Comparison of ENCODE assay signal across 1 cellular context in the genomic region with DNA sequence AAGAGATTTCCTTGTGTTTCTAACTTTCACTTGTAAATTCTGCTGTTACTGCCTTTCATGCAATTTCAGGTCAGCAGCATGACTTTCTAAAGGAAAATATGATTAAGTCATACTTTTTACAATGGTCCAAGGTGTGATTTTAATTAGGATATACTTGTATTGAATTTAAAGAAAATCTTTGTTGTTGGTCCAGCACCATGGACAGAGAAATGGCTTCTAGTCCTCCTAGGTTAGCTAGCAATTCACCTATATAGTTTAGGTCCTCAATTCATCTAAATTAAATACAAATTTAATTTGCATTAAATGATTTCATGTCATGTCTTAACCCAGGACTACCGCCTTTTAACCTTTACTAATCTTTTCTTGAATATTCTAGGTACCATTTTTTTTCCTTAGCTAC.
TF ChIP-seq lines count a peak whose summit lies in the region.

No MANE protein-coding gene starts in this region.

TF ChIP-seq in HepG2, 621 proteins besides CTCF, POLR2A, EP300 and RAD21 (continued from another document):
- TF ChIP-seq, protein P1, sequence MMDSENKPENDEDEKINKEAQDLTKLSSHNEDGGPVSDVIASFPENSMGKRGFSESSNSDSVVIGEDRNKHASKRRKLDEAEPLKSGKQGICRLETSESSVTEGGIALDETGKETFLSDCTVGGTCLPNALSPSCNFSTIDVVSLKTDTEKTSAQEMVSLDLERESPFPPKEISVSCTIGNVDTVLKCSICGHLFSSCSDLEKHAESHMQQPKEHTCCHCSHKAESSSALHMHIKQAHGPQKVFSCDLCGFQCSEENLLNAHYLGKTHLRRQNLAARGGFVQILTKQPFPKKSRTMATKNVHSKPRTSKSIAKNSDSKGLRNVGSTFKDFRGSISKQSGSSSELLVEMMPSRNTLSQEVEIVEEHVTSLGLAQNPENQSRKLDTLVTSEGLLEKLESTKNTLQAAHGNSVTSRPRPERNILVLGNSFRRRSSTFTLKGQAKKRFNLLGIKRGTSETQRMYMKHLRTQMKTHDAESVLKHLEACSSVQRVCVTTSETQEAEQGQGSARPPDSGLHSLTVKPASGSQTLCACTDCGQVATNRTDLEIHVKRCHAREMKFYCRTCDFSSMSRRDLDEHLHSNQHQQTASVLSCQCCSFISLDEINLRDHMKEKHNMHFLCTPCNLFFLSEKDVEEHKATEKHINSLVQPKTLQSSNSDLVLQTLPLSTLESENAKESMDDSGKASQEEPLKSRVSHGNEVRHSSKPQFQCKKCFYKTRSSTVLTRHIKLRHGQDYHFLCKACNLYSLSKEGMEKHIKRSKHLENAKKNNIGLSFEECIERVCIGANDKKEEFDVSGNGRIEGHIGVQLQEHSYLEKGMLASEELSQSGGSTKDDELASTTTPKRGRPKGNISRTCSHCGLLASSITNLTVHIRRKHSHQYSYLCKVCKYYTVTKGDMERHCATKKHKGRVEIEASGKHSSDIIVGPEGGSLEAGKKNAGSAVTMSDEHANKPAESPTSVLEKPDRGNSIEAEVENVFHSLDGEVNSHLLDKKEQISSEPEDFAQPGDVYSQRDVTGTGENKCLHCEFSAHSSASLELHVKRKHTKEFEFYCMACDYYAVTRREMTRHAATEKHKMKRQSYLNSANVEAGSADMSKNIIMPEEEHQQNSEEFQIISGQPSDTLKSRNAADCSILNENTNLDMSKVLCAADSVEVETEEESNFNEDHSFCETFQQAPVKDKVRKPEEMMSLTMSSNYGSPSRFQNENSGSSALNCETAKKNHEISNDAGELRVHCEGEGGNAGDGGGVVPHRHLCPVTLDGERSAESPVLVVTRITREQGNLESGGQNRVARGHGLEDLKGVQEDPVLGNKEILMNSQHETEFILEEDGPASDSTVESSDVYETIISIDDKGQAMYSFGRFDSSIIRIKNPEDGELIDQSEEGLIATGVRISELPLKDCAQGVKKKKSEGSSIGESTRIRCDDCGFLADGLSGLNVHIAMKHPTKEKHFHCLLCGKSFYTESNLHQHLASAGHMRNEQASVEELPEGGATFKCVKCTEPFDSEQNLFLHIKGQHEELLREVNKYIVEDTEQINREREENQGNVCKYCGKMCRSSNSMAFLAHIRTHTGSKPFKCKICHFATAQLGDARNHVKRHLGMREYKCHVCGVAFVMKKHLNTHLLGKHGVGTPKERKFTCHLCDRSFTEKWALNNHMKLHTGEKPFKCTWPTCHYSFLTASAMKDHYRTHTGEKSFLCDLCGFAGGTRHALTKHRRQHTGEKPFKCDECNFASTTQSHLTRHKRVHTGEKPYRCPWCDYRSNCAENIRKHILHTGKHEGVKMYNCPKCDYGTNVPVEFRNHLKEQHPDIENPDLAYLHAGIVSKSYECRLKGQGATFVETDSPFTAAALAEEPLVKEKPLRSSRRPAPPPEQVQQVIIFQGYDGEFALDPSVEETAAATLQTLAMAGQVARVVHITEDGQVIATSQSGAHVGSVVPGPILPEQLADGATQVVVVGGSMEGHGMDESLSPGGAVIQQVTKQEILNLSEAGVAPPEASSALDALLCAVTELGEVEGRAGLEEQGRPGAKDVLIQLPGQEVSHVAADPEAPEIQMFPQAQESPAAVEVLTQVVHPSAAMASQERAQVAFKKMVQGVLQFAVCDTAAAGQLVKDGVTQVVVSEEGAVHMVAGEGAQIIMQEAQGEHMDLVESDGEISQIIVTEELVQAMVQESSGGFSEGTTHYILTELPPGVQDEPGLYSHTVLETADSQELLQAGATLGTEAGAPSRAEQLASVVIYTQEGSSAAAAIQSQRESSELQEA (CRISPR knock-in tag; IDR thresholded peaks at IDR 0.05; ENCODE audit: not compliant biosample characterization), result no peak
- TF ChIP-seq HES4 (CRISPR knock-in tag; IDR thresholded peaks at IDR 0.05; ENCODE audit: borderline replicate concordance) (no peak), TOPORS (CRISPR knock-in tag; IDR thresholded peaks at IDR 0.05) (no peak), TMF1 (CRISPR knock-in tag; IDR thresholded peaks at IDR 0.05; ENCODE audit: low read depth) (no peak), MAF1 (CRISPR knock-in tag; IDR thresholded peaks at IDR 0.05; ENCODE audit: borderline replicate concordance) (no peak), HMG20B (CRISPR knock-in tag; conservative IDR thresholded peaks at IDR 0.05) (no peak), ZNF674 (CRISPR knock-in tag; IDR thresholded peaks at IDR 0.05; ENCODE audit: low read depth) (no peak), DMAP1 (CRISPR knock-in tag; IDR thresholded peaks at IDR 0.05) (no peak), EHMT2 (IDR thresholded peaks at IDR 0.05; ENCODE audit: borderline replicate concordance, low read depth, low read length) (peak; percentile 47; the same call in 1 of the 2 replicates), ZNF839 (CRISPR knock-in tag; IDR thresholded peaks at IDR 0.05; ENCODE audit: borderline replicate concordance) (no peak), ZNF549 (CRISPR knock-in tag; IDR thresholded peaks at IDR 0.05) (no peak), ZNF883 (CRISPR knock-in tag; IDR thresholded peaks at IDR 0.05; ENCODE audit: not compliant biosample characterization) (no peak), CC2D1A (CRISPR knock-in tag; IDR thresholded peaks at IDR 0.05) (no peak), KDM5B (CRISPR knock-in tag; IDR thresholded peaks at IDR 0.05; ENCODE audit: borderline replicate concordance) (no peak), SNAPC2 (CRISPR knock-in tag; IDR thresholded peaks at IDR 0.05) (no peak), MIER2 (CRISPR knock-in tag; IDR thresholded peaks at IDR 0.05) (peak; percentile 87), PAWR (CRISPR knock-in tag; IDR thresholded peaks at IDR 0.05; ENCODE audit: borderline replicate concordance) (no peak)
- TF ChIP-seq, protein P2, sequence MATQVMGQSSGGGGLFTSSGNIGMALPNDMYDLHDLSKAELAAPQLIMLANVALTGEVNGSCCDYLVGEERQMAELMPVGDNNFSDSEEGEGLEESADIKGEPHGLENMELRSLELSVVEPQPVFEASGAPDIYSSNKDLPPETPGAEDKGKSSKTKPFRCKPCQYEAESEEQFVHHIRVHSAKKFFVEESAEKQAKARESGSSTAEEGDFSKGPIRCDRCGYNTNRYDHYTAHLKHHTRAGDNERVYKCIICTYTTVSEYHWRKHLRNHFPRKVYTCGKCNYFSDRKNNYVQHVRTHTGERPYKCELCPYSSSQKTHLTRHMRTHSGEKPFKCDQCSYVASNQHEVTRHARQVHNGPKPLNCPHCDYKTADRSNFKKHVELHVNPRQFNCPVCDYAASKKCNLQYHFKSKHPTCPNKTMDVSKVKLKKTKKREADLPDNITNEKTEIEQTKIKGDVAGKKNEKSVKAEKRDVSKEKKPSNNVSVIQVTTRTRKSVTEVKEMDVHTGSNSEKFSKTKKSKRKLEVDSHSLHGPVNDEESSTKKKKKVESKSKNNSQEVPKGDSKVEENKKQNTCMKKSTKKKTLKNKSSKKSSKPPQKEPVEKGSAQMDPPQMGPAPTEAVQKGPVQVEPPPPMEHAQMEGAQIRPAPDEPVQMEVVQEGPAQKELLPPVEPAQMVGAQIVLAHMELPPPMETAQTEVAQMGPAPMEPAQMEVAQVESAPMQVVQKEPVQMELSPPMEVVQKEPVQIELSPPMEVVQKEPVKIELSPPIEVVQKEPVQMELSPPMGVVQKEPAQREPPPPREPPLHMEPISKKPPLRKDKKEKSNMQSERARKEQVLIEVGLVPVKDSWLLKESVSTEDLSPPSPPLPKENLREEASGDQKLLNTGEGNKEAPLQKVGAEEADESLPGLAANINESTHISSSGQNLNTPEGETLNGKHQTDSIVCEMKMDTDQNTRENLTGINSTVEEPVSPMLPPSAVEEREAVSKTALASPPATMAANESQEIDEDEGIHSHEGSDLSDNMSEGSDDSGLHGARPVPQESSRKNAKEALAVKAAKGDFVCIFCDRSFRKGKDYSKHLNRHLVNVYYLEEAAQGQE (IDR thresholded peaks at IDR 0.05; ENCODE audit: borderline replicate concordance in 1 of 2, low read depth in 1 of 2, low read length in 2 of 2), result peak; percentile 25 to 92
- TF ChIP-seq, protein P3, sequence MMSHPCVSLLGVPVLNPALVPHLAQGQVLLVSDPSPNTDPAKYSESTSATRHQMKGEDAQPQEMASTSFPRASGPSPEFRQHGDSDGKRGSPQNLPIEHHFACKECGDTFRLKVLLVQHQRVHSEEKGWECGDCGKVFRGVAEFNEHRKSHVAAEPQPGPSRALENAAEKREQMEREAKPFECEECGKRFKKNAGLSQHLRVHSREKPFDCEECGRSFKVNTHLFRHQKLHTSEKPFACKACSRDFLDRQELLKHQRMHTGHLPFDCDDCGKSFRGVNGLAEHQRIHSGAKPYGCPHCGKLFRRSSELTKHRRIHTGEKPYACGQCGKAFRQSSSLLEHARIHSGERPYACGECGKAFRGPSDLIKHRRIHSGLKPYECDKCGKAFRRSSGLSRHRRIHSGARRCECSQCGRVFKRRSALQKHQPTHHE (CRISPR knock-in tag; IDR thresholded peaks at IDR 0.05; ENCODE audit: borderline replicate concordance), result no peak
- TF ChIP-seq, protein P4, sequence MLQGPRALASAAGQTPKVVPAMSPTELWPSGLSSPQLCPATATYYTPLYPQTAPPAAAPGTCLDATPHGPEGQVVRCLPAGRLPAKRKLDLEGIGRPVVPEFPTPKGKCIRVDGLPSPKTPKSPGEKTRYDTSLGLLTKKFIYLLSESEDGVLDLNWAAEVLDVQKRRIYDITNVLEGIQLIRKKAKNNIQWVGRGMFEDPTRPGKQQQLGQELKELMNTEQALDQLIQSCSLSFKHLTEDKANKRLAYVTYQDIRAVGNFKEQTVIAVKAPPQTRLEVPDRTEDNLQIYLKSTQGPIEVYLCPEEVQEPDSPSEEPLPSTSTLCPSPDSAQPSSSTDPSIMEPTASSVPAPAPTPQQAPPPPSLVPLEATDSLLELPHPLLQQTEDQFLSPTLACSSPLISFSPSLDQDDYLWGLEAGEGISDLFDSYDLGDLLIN (CRISPR knock-in tag; IDR thresholded peaks at IDR 0.05; ENCODE audit: borderline replicate concordance), result no peak
- TF ChIP-seq, protein P5, sequence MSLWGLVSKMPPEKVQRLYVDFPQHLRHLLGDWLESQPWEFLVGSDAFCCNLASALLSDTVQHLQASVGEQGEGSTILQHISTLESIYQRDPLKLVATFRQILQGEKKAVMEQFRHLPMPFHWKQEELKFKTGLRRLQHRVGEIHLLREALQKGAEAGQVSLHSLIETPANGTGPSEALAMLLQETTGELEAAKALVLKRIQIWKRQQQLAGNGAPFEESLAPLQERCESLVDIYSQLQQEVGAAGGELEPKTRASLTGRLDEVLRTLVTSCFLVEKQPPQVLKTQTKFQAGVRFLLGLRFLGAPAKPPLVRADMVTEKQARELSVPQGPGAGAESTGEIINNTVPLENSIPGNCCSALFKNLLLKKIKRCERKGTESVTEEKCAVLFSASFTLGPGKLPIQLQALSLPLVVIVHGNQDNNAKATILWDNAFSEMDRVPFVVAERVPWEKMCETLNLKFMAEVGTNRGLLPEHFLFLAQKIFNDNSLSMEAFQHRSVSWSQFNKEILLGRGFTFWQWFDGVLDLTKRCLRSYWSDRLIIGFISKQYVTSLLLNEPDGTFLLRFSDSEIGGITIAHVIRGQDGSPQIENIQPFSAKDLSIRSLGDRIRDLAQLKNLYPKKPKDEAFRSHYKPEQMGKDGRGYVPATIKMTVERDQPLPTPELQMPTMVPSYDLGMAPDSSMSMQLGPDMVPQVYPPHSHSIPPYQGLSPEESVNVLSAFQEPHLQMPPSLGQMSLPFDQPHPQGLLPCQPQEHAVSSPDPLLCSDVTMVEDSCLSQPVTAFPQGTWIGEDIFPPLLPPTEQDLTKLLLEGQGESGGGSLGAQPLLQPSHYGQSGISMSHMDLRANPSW (CRISPR knock-in tag; IDR thresholded peaks at IDR 0.05; ENCODE audit: borderline replicate concordance), result no peak
- TF ChIP-seq, protein P6, sequence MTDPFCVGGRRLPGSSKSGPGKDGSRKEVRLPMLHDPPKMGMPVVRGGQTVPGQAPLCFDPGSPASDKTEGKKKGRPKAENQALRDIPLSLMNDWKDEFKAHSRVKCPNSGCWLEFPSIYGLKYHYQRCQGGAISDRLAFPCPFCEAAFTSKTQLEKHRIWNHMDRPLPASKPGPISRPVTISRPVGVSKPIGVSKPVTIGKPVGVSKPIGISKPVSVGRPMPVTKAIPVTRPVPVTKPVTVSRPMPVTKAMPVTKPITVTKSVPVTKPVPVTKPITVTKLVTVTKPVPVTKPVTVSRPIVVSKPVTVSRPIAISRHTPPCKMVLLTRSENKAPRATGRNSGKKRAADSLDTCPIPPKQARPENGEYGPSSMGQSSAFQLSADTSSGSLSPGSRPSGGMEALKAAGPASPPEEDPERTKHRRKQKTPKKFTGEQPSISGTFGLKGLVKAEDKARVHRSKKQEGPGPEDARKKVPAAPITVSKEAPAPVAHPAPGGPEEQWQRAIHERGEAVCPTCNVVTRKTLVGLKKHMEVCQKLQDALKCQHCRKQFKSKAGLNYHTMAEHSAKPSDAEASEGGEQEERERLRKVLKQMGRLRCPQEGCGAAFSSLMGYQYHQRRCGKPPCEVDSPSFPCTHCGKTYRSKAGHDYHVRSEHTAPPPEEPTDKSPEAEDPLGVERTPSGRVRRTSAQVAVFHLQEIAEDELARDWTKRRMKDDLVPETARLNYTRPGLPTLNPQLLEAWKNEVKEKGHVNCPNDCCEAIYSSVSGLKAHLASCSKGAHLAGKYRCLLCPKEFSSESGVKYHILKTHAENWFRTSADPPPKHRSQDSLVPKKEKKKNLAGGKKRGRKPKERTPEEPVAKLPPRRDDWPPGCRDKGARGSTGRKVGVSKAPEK (CRISPR knock-in tag; IDR thresholded peaks at IDR 0.05; ENCODE audit: borderline replicate concordance), result no peak
- TF ChIP-seq, protein P7, sequence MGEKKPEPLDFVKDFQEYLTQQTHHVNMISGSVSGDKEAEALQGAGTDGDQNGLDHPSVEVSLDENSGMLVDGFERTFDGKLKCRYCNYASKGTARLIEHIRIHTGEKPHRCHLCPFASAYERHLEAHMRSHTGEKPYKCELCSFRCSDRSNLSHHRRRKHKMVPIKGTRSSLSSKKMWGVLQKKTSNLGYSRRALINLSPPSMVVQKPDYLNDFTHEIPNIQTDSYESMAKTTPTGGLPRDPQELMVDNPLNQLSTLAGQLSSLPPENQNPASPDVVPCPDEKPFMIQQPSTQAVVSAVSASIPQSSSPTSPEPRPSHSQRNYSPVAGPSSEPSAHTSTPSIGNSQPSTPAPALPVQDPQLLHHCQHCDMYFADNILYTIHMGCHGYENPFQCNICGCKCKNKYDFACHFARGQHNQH (CRISPR knock-in tag; IDR thresholded peaks at IDR 0.05), result no peak
